In genomic region chr1:216290074-216290473, GRCh38 we compare ENCODE assay signal across 32 cellular contexts.
"Had no signal": no experiment of that assay in that cellular context is flagged by ENCODE, and none has a peak within 500 bp of the region (broad histone marks: within the 10 kb centered on the region; RNA-seq: fewer than 3 reads in every experiment).

No MANE protein-coding gene starts in this region.

- H3K4me3 ChIP-seq: adrenal gland, ascending aorta, body of pancreas, breast epithelium, cardiac muscle cell had no signal

- H3K4me1 ChIP-seq: adrenal gland, ascending aorta, body of pancreas, breast epithelium had no signal

- FAIRE-seq: astrocyte, bronchial epithelial cell had no signal

- DNase-seq: activated effector memory CD4-positive, alpha-beta T cell treated with anti-CD3 and anti-CD28 coated beads, Interleukin-2, amount 50 U/mL, for 16 hours; activated effector memory CD4-positive, alpha-beta T cell treated with Interleukin-2 at 50 U/mL for 16 hours; activated gamma-delta T cell; activated gamma-delta T cell treated with Interleukin-2 at 50 U/mL for 16 hours; activated naive CD4-positive, alpha-beta T cell; activated naive CD4-positive, alpha-beta T cell treated with anti-CD3 and anti-CD28 coated beads for 36 hours; activated naive CD4-positive, alpha-beta T cell treated with anti-CD3 and anti-CD28 coated beads, Interleukin-2, amount 10 ng/mL, durations not matched to agents 7 days and 5 days; activated naive CD4-positive, alpha-beta T cell treated with anti-CD3 and anti-CD28 coated beads, Interleukin-2, amount 50 U/mL, for 16 hours; activated naive CD4-positive, alpha-beta T cell treated with Interleukin-2 at 50 U/mL for 16 hours; activated naive CD8-positive, alpha-beta T cell treated with anti-CD3 and anti-CD28 coated beads for 36 hours; activated naive CD8-positive, alpha-beta T cell treated with anti-CD3 and anti-CD28 coated beads, Interleukin-2, amount 10 ng/mL, durations not matched to agents 7 days and 5 days; activated naive CD8-positive, alpha-beta T cell treated with anti-CD3 and anti-CD28 coated beads, Interleukin-2, amount 50 U/mL, for 24 hours; activated T-cell treated with anti-CD3 and anti-CD28 coated beads, Interleukin-2, amount 50 U/mL, for 4 hours; activated T-cell treated with anti-CD3 and anti-CD28 coated beads, Interleukin-2, amount 50 U/mL, for 48 hours; activated T-cell treated with anti-CD3 and anti-CD28 coated beads, Interleukin-2, amount 50 U/mL, for 72 hours; adrenal gland; amniotic stem cell; amygdala; anterior cingulate cortex; aorta; body of pancreas; brain microvascular endothelial cell; caudate nucleus; central memory CD4-positive, alpha-beta T cell; cerebellar nuclear complex had no signal

- H3K36me3 ChIP-seq: adrenal gland, ascending aorta, brain microvascular endothelial cell, breast epithelium, cardiac muscle cell had no signal

- H3K27me3 ChIP-seq: adrenal gland, ascending aorta, body of pancreas, brain microvascular endothelial cell, breast epithelium, cardiac muscle cell had no signal

- ATAC-seq: activated naive CD4-positive, alpha-beta T cell treated with anti-CD3 and anti-CD28 coated beads, Interleukin-2, amount 50 U/mL, for 72 hours; activated naive CD8-positive, alpha-beta T cell treated with anti-CD3 and anti-CD28 coated beads, Interleukin-2, amount 50 U/mL, for 24 hours; activated T-cell treated with anti-CD3 and anti-CD28 coated beads, Interleukin-2, amount 50 U/mL, for 4 hours; activated T-cell treated with anti-CD3 and anti-CD28 coated beads, Interleukin-2, amount 50 U/mL, for 72 hours; activated T-helper 17 cell treated with anti-CD3 and anti-CD28 coated beads, Interleukin-2, amount 50 U/mL, for 72 hours; body of pancreas had no signal

- H3K9me3 ChIP-seq: adrenal gland, ascending aorta had no signal

- H3K27ac ChIP-seq: adrenal gland, ascending aorta, body of pancreas, brain microvascular endothelial cell, breast epithelium, cardiac muscle cell had no signal
